Comparison of ENCODE assay signal across 23 cellular contexts in genomic region chr2:237065062-237065360, GRCh38.
"Had no signal": no experiment of that assay in that cellular context is flagged by ENCODE, and none has a peak within 500 bp of the region (broad histone marks: within the 10 kb centered on the region; RNA-seq: fewer than 3 reads in every experiment).

No MANE protein-coding gene starts in this region.

- DNase-seq: effector memory CD8-positive, alpha-beta T cell; gastrocnemius medialis; heart right ventricle; hypothalamus; islet precursor cell; mammary epithelial cell; mucosa of descending colon; natural killer cell; nucleus accumbens; ovary; small intestine; stimulated activated CD4-positive, alpha-beta T cell treated with anti-CD3 and anti-CD28 coated beads, Interleukin-12 subunit alpha, Interleukin-12 subunit beta, amount 100 ng/mL, for 4 hours; stimulated activated CD4-positive, alpha-beta T cell treated with anti-CD3 and anti-CD28 coated beads, Interleukin-2, amount 100 ng/mL, for 48 hours; stimulated activated naive CD8-positive, alpha-beta T cell treated with anti-CD3 and anti-CD28 coated beads, Interleukin-15, Interleukin-2, amounts not matched to agents 100 U/mL and 50 U/mL, for 24 hours; tibial artery; uterus had no signal

- H3K27ac Mint-ChIP-seq: dendritic cell treated with granulocyte-macrophage colony-stimulating factor and Interleukin-4, amounts not matched to agents 40 ng/mL and 50 ng/mL, for 4 days; effector memory CD8-positive, alpha-beta T cell; natural killer cell had no signal

- FAIRE-seq: small intestine had no signal

- H3K36me3 ChIP-seq: esophagus muscularis mucosa, gastrocnemius medialis, heart right ventricle, ovary, right atrium auricular region, tibial artery, upper lobe of left lung, uterus had no signal

- ATAC-seq: effector memory CD8-positive, alpha-beta T cell; gastrocnemius medialis; left lobe of liver; mucosa of descending colon; natural killer cell; stimulated activated naive CD8-positive, alpha-beta T cell treated with anti-CD3 and anti-CD28 coated beads, Interleukin-15, Interleukin-2, amounts not matched to agents 100 U/mL and 50 U/mL, for 24 hours had no signal

- H3K9me3 Mint-ChIP-seq: dendritic cell treated with granulocyte-macrophage colony-stimulating factor and Interleukin-4, amounts not matched to agents 40 ng/mL and 50 ng/mL, for 4 days; effector memory CD8-positive, alpha-beta T cell; natural killer cell; neural crest cell had no signal

- H3K27ac ChIP-seq: epithelial cell of prostate, esophagus muscularis mucosa, gastrocnemius medialis, heart right ventricle, ovary, right atrium auricular region, tibial artery, upper lobe of left lung, uterus had no signal

- H3K27me3 ChIP-seq: esophagus muscularis mucosa, gastrocnemius medialis, heart right ventricle, ovary, right atrium auricular region, tibial artery, upper lobe of left lung, uterus had no signal

- H3K4me1 ChIP-seq: uterus had no signal

- H3K36me3 Mint-ChIP-seq: natural killer cell had no signal

- H3K4me1 Mint-ChIP-seq: natural killer cell had no signal

- H3K4me3 ChIP-seq: esophagus muscularis mucosa, gastrocnemius medialis, heart right ventricle, mucosa of descending colon, ovary, right atrium auricular region, tibial artery, upper lobe of left lung, uterus had no signal

- H3K4me3 Mint-ChIP-seq: dendritic cell treated with granulocyte-macrophage colony-stimulating factor and Interleukin-4, amounts not matched to agents 40 ng/mL and 50 ng/mL, for 4 days; effector memory CD8-positive, alpha-beta T cell; natural killer cell; neural crest cell had no signal

- H3K9me3 ChIP-seq: esophagus muscularis mucosa, gastrocnemius medialis, heart right ventricle, mucosa of descending colon, ovary, right atrium auricular region, tibial artery, upper lobe of left lung, uterus had no signal
